In genomic region chr7:5527387-5528070, GRCh38 we compare ENCODE assay signal across 8 cellular contexts. TPM values are rescaled to one million over a fixed set of nuclear protein-coding genes. Genes with fewer than 3 reads are reported as not detected.
DNase-seq lines count a peak whose midpoint lies in the region; ATAC-seq, FAIRE-seq and TF ChIP-seq lines count a peak whose summit lies in the region.
"Not testable (repeated sequence)": the region's sequence is repeated elsewhere in the genome, so short reads cannot be mapped to it uniquely, and the experiment has no call there.

No MANE protein-coding gene starts in this region.

- H2AK5ac ChIP-seq in trophoblast cell (ENCODE audit: low read length), result not testable (repeated sequence)

- peaks cover 38% of the 10 kb centered on the region for H3K79me1 ChIP-seq in trophoblast cell (ENCODE audit: low read length)

- peaks cover 19% of the 10 kb centered on the region for H3K9me1 ChIP-seq in K562 (ENCODE audit: control insufficient read depth, insufficient read depth, low read length)

- TSS peak; percentile 56 for BruUV-seq in K562 (replicated peaks; lab: Mats Ljungman, UMichigan)

- not testable (repeated sequence) for H3K27me3 ChIP-seq in Karpas-422 (ENCODE audit: low read length); K562 (ENCODE audit: control insufficient read depth in 2 of 2, insufficient read depth in 2 of 2, low read length in 2 of 2); right lobe of liver; trophoblast cell (ENCODE audit: insufficient read depth, low read length); tibial nerve

- H3K4me3 ChIP-seq in Karpas-422 (ENCODE audit: low read length) (peak overlapping the region; percentile 99; the same call in 1 of the 2 replicates), K562 (peak overlapping the region; percentile 94), fibroblast of mammary gland (ENCODE audit: control insufficient read depth, low read depth, low read length) (peak overlapping the region; percentile 88), right lobe of liver (peak overlapping the region; percentile 97 to 99 (median 98)), trophoblast cell (ENCODE audit: low read depth, low read length) (peak overlapping the region; percentile 98), tibial nerve (peak overlapping the region; percentile 83 to 98 (median 96))

- H3K9me3 ChIP-seq in Karpas-422 (ENCODE audit: low read length); K562 (replicated peaks; ENCODE audit: control insufficient read depth, insufficient read depth, low read depth, low read length); right lobe of liver; tibial nerve: not testable (repeated sequence)
- peaks cover 14% of the 10 kb centered on the region for H3K9me3 ChIP-seq in trophoblast cell (ENCODE audit: insufficient read depth, low read depth, low read length)

- H3K9me2 ChIP-seq in Karpas-422 (replicated peaks; ENCODE audit: insufficient read depth, low read length), result not testable (repeated sequence)

- intact Hi-C loops in K562 (cut with micrococcal nuclease); right lobe of liver (cut with DNase I): not testable (repeated sequence)

- POLR2A ChIA-PET in K562 (lab: Yijun Ruan, JAX), result interaction anchor here (0.6 to 1.9 kb wide), 5 partner anchors 9 to 182 kb away, joined by 3 to 6 read pairs (median 4); no protein-coding TSS in a partner anchor

- peak overlapping the region; percentile 99; the same call in 1 of the 2 replicates for H3K27ac ChIP-seq in Karpas-422 (ENCODE audit: low read length)
- H3K27ac ChIP-seq in K562 (ENCODE audit: extremely low read depth, low read depth, low read length), result peak overlapping the region; percentile 100; the same call in 2 of the 3 replicates
- H3K27ac ChIP-seq in right lobe of liver, result peak overlapping the region; percentile 100
- H3K27ac ChIP-seq in trophoblast cell (ENCODE audit: low read depth, low read length), result peak overlapping the region; percentile 13
- H3K27ac ChIP-seq in tibial nerve, result peak overlapping the region; percentile 97 to 100 (median 100)

- peak overlapping the region; percentile 37 for H3K23ac ChIP-seq in trophoblast cell (ENCODE audit: low read length)

- not testable (repeated sequence) for H2BK120ac ChIP-seq in trophoblast cell (ENCODE audit: insufficient read depth, low read length, poor library complexity)

- FAIRE-seq in K562 (lab: Jason Lieb, UNC), result not testable (repeated sequence)

- 82% methylated on average over 13 of the region's 19 CpGs for WGBS in K562 (ENCODE audit: insufficient coverage, low coverage, missing lambda C conversion rate)
- WGBS in right lobe of liver (ENCODE audit: insufficient coverage, low coverage, low lambda C conversion rate, missing lambda C conversion rate), result 42% methylated on average over 14 of the region's 19 CpGs
- no CpG with 5 or more reads among the region's 19 CpGs for WGBS in trophoblast cell (ENCODE audit: extremely low coverage, insufficient coverage, insufficient read length)
- 19 to 21% methylated on average over 19 of the region's 19 CpGs for WGBS in tibial nerve, 2 donors

- not testable (repeated sequence) for H4K91ac ChIP-seq in trophoblast cell (ENCODE audit: low read depth, low read length)

- TF ChIP-seq RAD21 in K562 (CRISPR knock-in tag; conservative IDR thresholded peaks at IDR 0.05 in 1 of 2, IDR thresholded peaks at IDR 0.05 in 1 of 2), result not testable (repeated sequence)

- H2BK12ac ChIP-seq in trophoblast cell (ENCODE audit: low read length), result not testable (repeated sequence)

- ATAC-seq in K562, right lobe of liver: not testable (repeated sequence)

- H3K4me2 ChIP-seq in Karpas-422 (ENCODE audit: low read depth, low read length, poor library complexity, severe bottlenecking) (peak overlapping the region; percentile 67), K562 (ENCODE audit: insufficient read depth, low read length) (peak overlapping the region; percentile 89), trophoblast cell (ENCODE audit: low read length) (peak overlapping the region; percentile 86)

- H2AFZ ChIP-seq in Karpas-422 (ENCODE audit: low read length); K562 (ENCODE audit: low read depth, low read length); trophoblast cell (ENCODE audit: insufficient read depth, low read length, poor library complexity): not testable (repeated sequence)

- H4K20me1 ChIP-seq in Karpas-422 (ENCODE audit: insufficient read depth, low read depth, low read length) (peaks cover 21% of the 10 kb centered on the region), K562 (replicated peaks; ENCODE audit: control insufficient read depth, insufficient read depth, low read length) (peaks cover 40% of the 10 kb centered on the region)

- CTCF ChIA-PET in K562 (lab: Yijun Ruan, JAX; ENCODE audit: low intra/inter-chr PET ratio), result not testable (repeated sequence)

- H3K79me2 ChIP-seq in Karpas-422 (ENCODE audit: low read length) (peaks cover 11% of the 10 kb centered on the region), K562 (ENCODE audit: control insufficient read depth, insufficient read depth, low read length) (peaks cover 53% of the 10 kb centered on the region), trophoblast cell (ENCODE audit: control insufficient read depth, insufficient read depth, low read length, poor library complexity) (peaks cover 32% of the 10 kb centered on the region)

- in situ Hi-C loops in K562 (cut with MboI), result not testable (repeated sequence)

- peak overlapping the region; percentile 100; the same call in 1 of the 2 replicates for H3K9ac ChIP-seq in Karpas-422 (ENCODE audit: low read length)
- peak overlapping the region; percentile 97 to 99 for H3K9ac ChIP-seq in K562 (ENCODE audit: insufficient read depth in 1 of 2, low read depth in 2 of 2, low read length in 2 of 2)
- H3K9ac ChIP-seq in trophoblast cell (ENCODE audit: low read length), result peak overlapping the region; percentile 100

- not testable (repeated sequence) for H4K8ac ChIP-seq in trophoblast cell (ENCODE audit: low read depth, low read length)

- not testable (repeated sequence) for H2BK5ac ChIP-seq in trophoblast cell (ENCODE audit: low read depth, low read length, poor library complexity)

- TF ChIP-seq CTCF in K562 (IDR thresholded peaks at IDR 0.05 in 2 of 3, conservative IDR thresholded peaks at IDR 0.05 in 1 of 3; ENCODE audit: insufficient read depth in 2 of 3, low read depth in 1 of 3, low read length in 3 of 3); fibroblast of mammary gland (conservative IDR thresholded peaks at IDR 0.05; ENCODE audit: control insufficient read depth, insufficient read depth, low read depth, low read length); right lobe of liver (IDR thresholded peaks at IDR 0.05); tibial nerve (IDR thresholded peaks at IDR 0.05): not testable (repeated sequence)

- peaks cover 52% of the 10 kb centered on the region for H3K36me3 ChIP-seq in Karpas-422 (ENCODE audit: insufficient read depth, low read length)
- H3K36me3 ChIP-seq in K562 (ENCODE audit: control insufficient read depth, insufficient read depth, low read length), result peaks cover 55% of the 10 kb centered on the region
- H3K36me3 ChIP-seq in right lobe of liver, result peaks cover 22 to 35% (median 31%) of the 10 kb centered on the region in 4 donors
- peaks cover 40 to 48% of the 10 kb centered on the region in 2 experiments for H3K36me3 ChIP-seq in trophoblast cell (ENCODE audit: control insufficient read depth in 1 of 2, insufficient read depth in 2 of 2, low read length in 2 of 2)
- peaks cover 13 to 59% (median 30%) of the 10 kb centered on the region in 3 donors for H3K36me3 ChIP-seq in tibial nerve

- not testable (repeated sequence) for H3K4ac ChIP-seq in trophoblast cell (ENCODE audit: low read depth, low read length)

- not testable (repeated sequence) for H3K18ac ChIP-seq in trophoblast cell (ENCODE audit: low read length)

- H3K14ac ChIP-seq in trophoblast cell (ENCODE audit: low read length), result not testable (repeated sequence)

- not testable (repeated sequence) for TF ChIP-seq EP300 in K562 (IDR thresholded peaks at IDR 0.05; ENCODE audit: low read length); tibial nerve (IDR thresholded peaks at IDR 0.05)

- H3K4me1 ChIP-seq in Karpas-422 (ENCODE audit: low read length) (peaks cover 31% of the 10 kb centered on the region), K562 (replicated peaks in 1 of 2; ENCODE audit: control insufficient read depth in 2 of 2, insufficient read depth in 2 of 2, low read length in 2 of 2) (peaks cover 30 to 42% of the 10 kb centered on the region in 2 experiments), right lobe of liver (peaks cover 0 to 26% (median 0%) of the 10 kb centered on the region in 4 donors), trophoblast cell (ENCODE audit: control insufficient read depth in 1 of 2, insufficient read depth in 2 of 2, low read length in 2 of 2) (peaks cover 17 to 23% of the 10 kb centered on the region in 2 experiments), tibial nerve (peaks cover 4 to 48% (median 30%) of the 10 kb centered on the region in 4 donors)

- not testable (repeated sequence) for TF ChIP-seq POLR2A in K562 (conservative IDR thresholded peaks at IDR 0.05); tibial nerve (IDR thresholded peaks at IDR 0.05)
- TF ChIP-seq POLR2A in right lobe of liver (IDR thresholded peaks at IDR 0.05), result peak; percentile 34

- DNase-seq in EH (ENCODE audit: low read depth) (peak; percentile 44), Karpas-422 (peak; percentile 63), fibroblast of mammary gland (ENCODE audit: low read depth) (peak; percentile 46), right lobe of liver (peak in 1 of 3 donors; percentile 28), trophoblast cell (peak in 1 of 2 donors; percentile 44)
- DNase-seq in activated CD4-positive, alpha-beta T cell treated with anti-CD3 and anti-CD28 coated beads for 48 hours, result peak; percentile 45
- not testable (repeated sequence) for DNase-seq in K562 (ENCODE audit: extremely low read depth in 1 of 4, low spot score in 3 of 4); tibial nerve (ENCODE audit: low spot score in 2 of 2)

- not testable (repeated sequence) for H4K12ac ChIP-seq in trophoblast cell (ENCODE audit: low read depth, low read length)

RNA-seq across cellular contexts. Expression of gene ACTB, which starts 2.9 kb away (rescaled TPM):
- total RNA-seq in Karpas-422 (2014; rRNA removed; shearing (Covaris generic); ENCODE audit: low replicate concordance), result 1,989 and 2,237 TPM in 2 replicates
- total RNA-seq in K562 (2011; cell fraction: chromatin; rRNA removed; ENCODE audit: low replicate concordance), result 442 and 814 TPM in 2 replicates
- total RNA-seq in K562 (2011; cell fraction: nucleolus; rRNA removed), result 822 and 827 TPM in 2 replicates
- 612 and 733 TPM in 2 replicates for total RNA-seq in K562 (2011; cell fraction: nucleoplasm; rRNA removed)
- 1,050 and 1,578 TPM in 2 replicates for total RNA-seq in K562 (2014; rRNA removed)
- total RNA-seq in K562 (2014; rRNA removed; fragmentation: Illumina TruSeq; extraction: Trizol), result 1,330 and 1,372 TPM in 2 replicates
- total RNA-seq in K562 (2015; rRNA removed; fragmentation: Illumina TruSeq; extraction: Trizol), result 1,064 and 1,131 TPM in 2 replicates
- total RNA-seq in K562 (2021), result 3,434 and 3,475 TPM in 2 replicates
- polyA plus RNA-seq in K562 (2011; rRNA removed), result 394 and 1,035 TPM in 2 replicates
- 886 and 917 TPM in 2 replicates for polyA plus RNA-seq in K562 (2011; cell fraction: cytosol; rRNA removed)
- polyA plus RNA-seq in K562 (2011; cell fraction: nucleus; rRNA removed), result 1,199 and 1,212 TPM in 2 replicates
- polyA plus RNA-seq in K562 (2012), result 3,171 and 3,886 TPM in 2 replicates
- 3,161 and 3,227 TPM in 2 replicates for polyA plus RNA-seq in K562 (2014; fragmentation: Illumina TruSeq; extraction: Trizol)
- 1,000 to 10,000 TPM; 1,484 to 2,232 TPM for polyA plus RNA-seq in K562 (2014; fragmentation: Nextera tagmentation; extraction: Ambion mirVana)
- 1,030 and 1,055 TPM in 2 replicates for polyA plus RNA-seq in K562 (2014; rRNA removed)
- polyA minus RNA-seq in K562 (2011; rRNA and poly(A)+ RNA removed), result 535 and 828 TPM in 2 replicates
- polyA minus RNA-seq in K562 (2011; cell fraction: cytosol; rRNA and poly(A)+ RNA removed), result 1,311 and 2,256 TPM in 2 replicates
- polyA minus RNA-seq in K562 (2011; cell fraction: nucleus; rRNA and poly(A)+ RNA removed), result 373 and 553 TPM in 2 replicates
- total RNA-seq in right lobe of liver, result 1,000 to 10,000 TPM; 1,195 to 2,421 (median 1,468) TPM
- polyA plus RNA-seq in trophoblast cell (2013), result 11,522 and 11,821 TPM in 2 replicates
- total RNA-seq in tibial nerve, result 1,000 to 10,000 TPM; 2,341 to 3,557 (median 2,894) TPM

RNA-seq across cellular contexts. Expression of gene FBXL18, which starts 13.9 kb away (rescaled TPM):
- total RNA-seq in Karpas-422 (2014; rRNA removed; shearing (Covaris generic); ENCODE audit: low replicate concordance), result 3.9 and 8.6 TPM in 2 replicates
- 15.8 and 38.3 TPM in 2 replicates for total RNA-seq in K562 (2011; cell fraction: chromatin; rRNA removed; ENCODE audit: low replicate concordance)
- total RNA-seq in K562 (2011; cell fraction: nucleolus; rRNA removed), result 22.5 and 24.8 TPM in 2 replicates
- 13.9 and 14.8 TPM in 2 replicates for total RNA-seq in K562 (2011; cell fraction: nucleoplasm; rRNA removed)
- total RNA-seq in K562 (2014; rRNA removed) (3.5 and 4.5 TPM in 2 replicates), K562 (2014; rRNA removed; fragmentation: Illumina TruSeq; extraction: Trizol) (1.4 and 1.5 TPM in 2 replicates), K562 (2015; rRNA removed; fragmentation: Illumina TruSeq; extraction: Trizol) (2.6 and 2.7 TPM in 2 replicates), K562 (2021) (13.4 and 14.2 TPM in 2 replicates), right lobe of liver (1 to 10 TPM; 3.5 to 8.5 (median 4.7) TPM), tibial nerve (10 to 100 TPM in 1 of 4 donors, 1 to 10 TPM in 3; 7.0 to 10.5 (median 8.2) TPM)
- polyA plus RNA-seq in K562 (2011; rRNA removed) (1.2 and 3.0 TPM in 2 replicates), K562 (2014; fragmentation: Illumina TruSeq; extraction: Trizol) (2.2 and 3.2 TPM in 2 replicates), K562 (2014; fragmentation: Nextera tagmentation; extraction: Ambion mirVana) (under 1 TPM; 0.25 to 0.31 TPM), K562 (2014; rRNA removed) (5.2 and 5.7 TPM in 2 replicates)
- polyA plus RNA-seq in K562 (2011; cell fraction: cytosol; rRNA removed), result 2.0 and 4.8 TPM in 2 replicates
- polyA plus RNA-seq in K562 (2011; cell fraction: nucleus; rRNA removed), result 3.8 and 7.6 TPM in 2 replicates
- 5.4 and 6.2 TPM in 2 replicates for polyA plus RNA-seq in K562 (2012)
- 1.7 and 2.2 TPM in 2 replicates for polyA minus RNA-seq in K562 (2011; rRNA and poly(A)+ RNA removed)
- 5.8 and 6.3 TPM in 2 replicates for polyA minus RNA-seq in K562 (2011; cell fraction: cytosol; rRNA and poly(A)+ RNA removed)
- 5.0 and 6.2 TPM in 2 replicates for polyA minus RNA-seq in K562 (2011; cell fraction: nucleus; rRNA and poly(A)+ RNA removed)
- 10.7 and 11.6 TPM in 2 replicates for polyA plus RNA-seq in trophoblast cell (2013)

Comparison
In these comparisons a context has a peak if more than half of its experiments do, and no peak if none do; other contexts are left out.
1. H3K27ac ChIP-seq: peak in every context shown above with its lines; median percentile 100 in K562; 100 in right lobe of liver; 100 in tibial nerve; 99 in Karpas-422; 13 in trophoblast cell.